Comparison of ENCODE assay signal across 13 cellular contexts in genomic region chr6:143579703-143580102, GRCh38.
DNase-seq lines count a peak whose midpoint lies in the region; TF ChIP-seq lines count a peak whose summit lies in the region.
"Had no signal": no experiment of that assay in that cellular context is flagged by ENCODE, and none has a peak within 500 bp of the region (broad histone marks: within the 10 kb centered on the region; RNA-seq: fewer than 3 reads in every experiment).

No MANE protein-coding gene starts in this region.

- no peaks in the 10 kb centered on the region for H3K79me2 ChIP-seq in osteoblast (ENCODE audit: insufficient read depth, low read length)

- DNase-seq in AG20443 (ENCODE audit: low spot score) (peak; percentile 92), T1000 (lab: John Stamatoyannopoulos, UW) (peak; percentile 50), fibroblast of pulmonary artery (ENCODE audit: low read depth) (peak; percentile 97), osteoblast (ENCODE audit: insufficient read length, low spot score, missing footprints) (peak; percentile 95), nucleus accumbens (lab: John Stamatoyannopoulos, UW) (no peak), iPS-NIHi7 (ENCODE audit: extremely low spot score) (no peak), NCI-H187 treated with DMSO at 0.1 percent for 48 hours (lab: John Stamatoyannopoulos, UW) (no peak)
- DNase-seq in effector memory CD4-positive, alpha-beta T cell, result no peak
- DNase-seq: activated CD8-positive, alpha-beta T cell treated with anti-CD3 and anti-CD28 coated beads for 36 hours; effector CD8-positive, alpha-beta T cell; natural killer cell; stimulated activated CD4-positive, alpha-beta T cell treated with anti-CD3 and anti-CD28 coated beads, Interleukin-2, amount 100 ng/mL, for 24 hours; stimulated activated naive CD8-positive, alpha-beta T cell treated with anti-CD3 and anti-CD28 coated beads, Interleukin-15, amount 100 ng/mL, for 72 hours had no signal

- H3K27ac ChIP-seq in osteoblast (ENCODE audit: low read depth, low read length), result peak overlapping the region; percentile 57
- no peak overlapping the region for H3K27ac ChIP-seq in effector memory CD4-positive, alpha-beta T cell (ENCODE audit: insufficient read depth, low read length, poor library complexity, severe bottlenecking)

- peak overlapping the region; percentile 70 for H3K4me2 ChIP-seq in osteoblast (ENCODE audit: insufficient read depth, low read length)

- H3K4me3 ChIP-seq in fibroblast of pulmonary artery (replicated peaks; ENCODE audit: low read depth, low read length) (no peak overlapping the region), osteoblast (ENCODE audit: insufficient read depth, low read length) (peak overlapping the region; percentile 23)
- no peak overlapping the region for H3K4me3 ChIP-seq in effector memory CD4-positive, alpha-beta T cell (ENCODE audit: insufficient read depth, low read depth, low read length, poor library complexity, severe bottlenecking)

- no peaks in the 10 kb centered on the region for H3K27me3 ChIP-seq in osteoblast (ENCODE audit: insufficient read depth, low read length)
- H3K27me3 ChIP-seq in effector memory CD4-positive, alpha-beta T cell (replicated peaks; ENCODE audit: control insufficient read depth, insufficient read depth, low read length, poor library complexity, severe bottlenecking), result no peaks in the 10 kb centered on the region

- H4K20me1 ChIP-seq in osteoblast (ENCODE audit: insufficient read depth, low read length), result no peaks in the 10 kb centered on the region

- no peak for TF ChIP-seq CTCF in fibroblast of pulmonary artery (IDR thresholded peaks at IDR 0.05; ENCODE audit: low read length, missing control alignments)
- TF ChIP-seq CTCF in osteoblast (IDR thresholded peaks at IDR 0.05; ENCODE audit: extremely low read depth, low read depth, low read length), result no peak

- peaks cover 29% of the 10 kb centered on the region for H3K4me1 ChIP-seq in osteoblast (ENCODE audit: insufficient read depth, low read length)
- H3K4me1 ChIP-seq in effector memory CD4-positive, alpha-beta T cell (ENCODE audit: control insufficient read depth, insufficient read depth, low read length, poor library complexity, severe bottlenecking), result no peaks in the 10 kb centered on the region

- H3K36me3 ChIP-seq in osteoblast (ENCODE audit: insufficient read depth, low read length), result no peaks in the 10 kb centered on the region
- no peaks in the 10 kb centered on the region for H3K36me3 ChIP-seq in effector memory CD4-positive, alpha-beta T cell (ENCODE audit: control insufficient read depth, insufficient read depth, low read length)

- H3K9me3 ChIP-seq in osteoblast (ENCODE audit: low read depth, low read length), result no peaks in the 10 kb centered on the region
- no peaks in the 10 kb centered on the region for H3K9me3 ChIP-seq in effector memory CD4-positive, alpha-beta T cell (ENCODE audit: control insufficient read depth, low read length)

- no peak overlapping the region for H2AFZ ChIP-seq in osteoblast (ENCODE audit: low read length)

Comparison
In these comparisons a context has a peak if more than half of its experiments do, and no peak if none do; other contexts are left out.
1. DNase-seq: peak in AG20443 (single experiment), T1000 (single experiment), fibroblast of pulmonary artery (single experiment) and osteoblast (single experiment); none in nucleus accumbens (0 of 56), iPS-NIHi7 (single experiment), effector memory CD4-positive, alpha-beta T cell (0 of 3) and NCI-H187 treated with DMSO at 0.1 percent for 48 hours (single experiment).